ENCODE assay signal across 8 cellular contexts in the genomic region with DNA sequence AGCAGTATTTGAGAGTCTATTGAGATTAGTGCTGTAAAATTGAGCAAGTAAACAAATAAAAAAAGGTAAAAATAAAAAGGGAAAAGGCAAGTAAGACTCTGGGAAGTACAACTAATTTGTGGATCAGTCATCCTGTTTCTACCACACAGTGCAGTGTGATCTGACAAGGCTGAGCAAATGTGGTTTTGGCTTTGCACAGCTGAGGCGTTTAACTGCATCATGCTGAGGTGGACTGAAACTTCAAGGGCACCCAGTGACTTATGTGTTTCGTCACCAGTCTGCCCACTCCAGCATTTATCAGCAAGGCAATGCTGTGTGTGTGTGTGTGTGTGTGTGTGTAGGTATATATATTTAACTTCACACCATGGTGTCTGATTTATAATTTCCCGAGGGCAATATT.
DNase-seq lines count a peak whose midpoint lies in the region; ATAC-seq and TF ChIP-seq lines count a peak whose summit lies in the region.

No MANE protein-coding gene starts in this region.

- peak; percentile 62 for ATAC-seq in GM19467 (IDR thresholded peaks at IDR 0.05; ENCODE audit: unreplicated experiment)
- ATAC-seq in HG03460 (IDR thresholded peaks at IDR 0.05; ENCODE audit: unreplicated experiment): peak; percentile 89

- no peaks in the 10 kb centered on the region for H3K79me2 ChIP-seq in hepatocyte

- peak; percentile 74 for DNase-seq in activated T-cell treated with anti-CD3 and anti-CD28 coated beads for 24 hours (ENCODE audit: low read depth)
- DNase-seq in stimulated activated CD4-positive, alpha-beta T cell treated with anti-CD3 and anti-CD28 coated beads, Interleukin-4, amount 100 ng/mL, for 1 hour: peak; percentile 58
- DNase-seq in sigmoid colon: no peak
- DNase-seq in HFFc6: no peak
- no peak for DNase-seq in hepatocyte (ENCODE audit: low spot score)
- DNase-seq in CD14-positive monocyte (ENCODE audit: low spot score): no peak

- TF ChIP-seq POLR2A in sigmoid colon (IDR thresholded peaks at IDR 0.05): no peak

- H3K4me3 Mint-ChIP-seq in HFFc6 (no peak overlapping the region), CD14-positive monocyte (no peak overlapping the region)

- no peaks in the 10 kb centered on the region for H3K36me3 Mint-ChIP-seq in HFFc6 (ENCODE audit: low read depth)
- no peaks in the 10 kb centered on the region for H3K36me3 Mint-ChIP-seq in CD14-positive monocyte

- H3K27me3 ChIP-seq in sigmoid colon (no peaks in the 10 kb centered on the region), hepatocyte (no peaks in the 10 kb centered on the region)

- no peaks in the 10 kb centered on the region for H3K9me3 ChIP-seq in sigmoid colon
- H3K9me3 ChIP-seq in hepatocyte (ENCODE audit: low read depth): no peaks in the 10 kb centered on the region

- H3K4me2 ChIP-seq in hepatocyte: no peak overlapping the region

- H3K27ac Mint-ChIP-seq in HFFc6: no peak overlapping the region
- H3K27ac Mint-ChIP-seq in CD14-positive monocyte: no peak overlapping the region

- TF ChIP-seq EP300 in sigmoid colon (IDR thresholded peaks at IDR 0.05): no peak

- H3K36me3 ChIP-seq in sigmoid colon: no peaks in the 10 kb centered on the region
- no peaks in the 10 kb centered on the region for H3K36me3 ChIP-seq in hepatocyte (replicated peaks; ENCODE audit: insufficient read depth, low read depth)

- H3K4me1 ChIP-seq in sigmoid colon (no peaks in the 10 kb centered on the region), hepatocyte (ENCODE audit: insufficient read depth) (no peaks in the 10 kb centered on the region)

- H3K9me3 Mint-ChIP-seq in HFFc6 (peaks cover 17% of the 10 kb centered on the region), CD14-positive monocyte (no peaks in the 10 kb centered on the region)

- H3K27me3 Mint-ChIP-seq in HFFc6 (ENCODE audit: insufficient read depth): no peaks in the 10 kb centered on the region; the same call in 1 of the 2 replicates
- H3K27me3 Mint-ChIP-seq in CD14-positive monocyte (ENCODE audit: low read depth in 3 of 3): peaks cover 0 to 2% (median 1%) of the 10 kb centered on the region in 3 donors

- H3K4me3 ChIP-seq in sigmoid colon: no peak overlapping the region
- no peak overlapping the region for H3K4me3 ChIP-seq in hepatocyte

- no peaks in the 10 kb centered on the region for H3K4me1 Mint-ChIP-seq in HFFc6 (ENCODE audit: low read depth)
- peaks cover 8% of the 10 kb centered on the region for H3K4me1 Mint-ChIP-seq in CD14-positive monocyte

- TF ChIP-seq CTCF in sigmoid colon (IDR thresholded peaks at IDR 0.05): no peak
- TF ChIP-seq CTCF in HFFc6 (IDR thresholded peaks at IDR 0.05): no peak
- TF ChIP-seq CTCF in hepatocyte (IDR thresholded peaks at IDR 0.05; ENCODE audit: poor library complexity): no peak
- TF ChIP-seq CTCF in CD14-positive monocyte (IDR thresholded peaks at IDR 0.05): no peak

- no peaks in the 10 kb centered on the region for H3K9me2 ChIP-seq in hepatocyte (replicated peaks; ENCODE audit: insufficient read depth)

- WGBS in sigmoid colon, 2 donors: 63 to 87% methylated on average over 3 of the region's 3 CpGs
- 92% methylated on average over 3 of the region's 3 CpGs for WGBS in hepatocyte (ENCODE audit: low lambda C conversion rate, missing lambda C conversion rate)

- H2AFZ ChIP-seq in hepatocyte: no peak overlapping the region

- H4K20me1 ChIP-seq in hepatocyte (ENCODE audit: insufficient read depth, poor library complexity, severe bottlenecking): no peaks in the 10 kb centered on the region

- intact Hi-C loops in sigmoid colon (cut with DNase I) (no loop called here), CD14-positive monocyte (cut with micrococcal nuclease) (no loop called here)

- no peak overlapping the region for H3K27ac ChIP-seq in sigmoid colon
- H3K27ac ChIP-seq in hepatocyte: no peak overlapping the region

Comparison
In these comparisons a context has a peak if more than half of its experiments do, and no peak if none do; other contexts are left out.
1. DNase-seq: peak in activated T-cell treated with anti-CD3 and anti-CD28 coated beads for 24 hours (single experiment) and stimulated activated CD4-positive, alpha-beta T cell treated with anti-CD3 and anti-CD28 coated beads, Interleukin-4, amount 100 ng/mL, for 1 hour (single experiment); none in sigmoid colon (single experiment), HFFc6 (single experiment), hepatocyte (single experiment) and CD14-positive monocyte (single experiment).